21 cellular contexts compared by ENCODE assay signal in genomic region chrX:14003028-14003427, GRCh38. TPM values are rescaled to one million over a fixed set of nuclear protein-coding genes. Genes with fewer than 3 reads are reported as not detected.
DNase-seq lines count a peak whose midpoint lies in the region; ATAC-seq, FAIRE-seq and TF ChIP-seq lines count a peak whose summit lies in the region.
"Had no signal": no experiment of that assay in that cellular context is flagged by ENCODE, and none has a peak within 500 bp of the region (broad histone marks: within the 10 kb centered on the region; RNA-seq: fewer than 3 reads in every experiment).

No MANE protein-coding gene starts in this region.

- H3K36me3 Mint-ChIP-seq in activated naive CD8-positive, alpha-beta T cell: peaks cover 6% of the 10 kb centered on the region
- H3K36me3 Mint-ChIP-seq in activated naive CD8-positive, alpha-beta T cell treated with anti-CD3 and anti-CD28 coated beads for 36 hours: peaks cover 20% of the 10 kb centered on the region
- no peaks in the 10 kb centered on the region for H3K36me3 Mint-ChIP-seq in astrocyte (ENCODE audit: low read depth, unreplicated experiment)

- H3K9me3 ChIP-seq in DND-41 (ENCODE audit: insufficient read depth, low read length, severe bottlenecking) (no peaks in the 10 kb centered on the region), astrocyte (ENCODE audit: insufficient read depth, low read depth, low read length) (no peaks in the 10 kb centered on the region)
- H3K9me3 ChIP-seq: BE2C had no signal

- H3K4me2 ChIP-seq in DND-41 (ENCODE audit: insufficient read depth, low read length) (no peak overlapping the region), astrocyte (ENCODE audit: low read length) (no peak overlapping the region)
- H3K4me2 ChIP-seq: GM23338 had no signal

- H3K27ac ChIP-seq in DND-41 (ENCODE audit: low read length) (no peak overlapping the region), astrocyte (ENCODE audit: low read depth, low read length) (no peak overlapping the region)
- H3K27ac ChIP-seq: HL-60 had no signal

- no peak overlapping the region for H3K9ac ChIP-seq in DND-41 (ENCODE audit: low read depth, low read length)
- H3K9ac ChIP-seq in astrocyte (ENCODE audit: low read length): no peak overlapping the region

- H3K27me3 ChIP-seq in DND-41 (ENCODE audit: insufficient read depth, low read length, poor library complexity) (no peaks in the 10 kb centered on the region), astrocyte (ENCODE audit: insufficient read depth, low read length) (no peaks in the 10 kb centered on the region)
- H3K27me3 ChIP-seq: BE2C had no signal

- H3K4me3 ChIP-seq in DND-41 (ENCODE audit: low read depth in 1 of 2, low read length in 2 of 2) (no peak overlapping the region), astrocyte (ENCODE audit: insufficient read depth, low read depth, low read length) (no peak overlapping the region)
- H3K4me3 ChIP-seq: GM12878, GM23338, K562 had no signal

- H3K4me1 Mint-ChIP-seq in activated naive CD8-positive, alpha-beta T cell (ENCODE audit: low read depth): peaks cover 14% of the 10 kb centered on the region
- peaks cover 3% of the 10 kb centered on the region for H3K4me1 Mint-ChIP-seq in activated naive CD8-positive, alpha-beta T cell treated with anti-CD3 and anti-CD28 coated beads for 36 hours
- H3K4me1 Mint-ChIP-seq in astrocyte (ENCODE audit: low read depth, unreplicated experiment): no peaks in the 10 kb centered on the region
- H3K4me1 Mint-ChIP-seq: GM23338 had no signal

- H3K27me3 Mint-ChIP-seq in activated naive CD8-positive, alpha-beta T cell: no peaks in the 10 kb centered on the region
- H3K27me3 Mint-ChIP-seq in activated naive CD8-positive, alpha-beta T cell treated with anti-CD3 and anti-CD28 coated beads for 36 hours: no peaks in the 10 kb centered on the region
- H3K27me3 Mint-ChIP-seq in astrocyte (ENCODE audit: low read depth, unreplicated experiment): no peaks in the 10 kb centered on the region
- H3K27me3 Mint-ChIP-seq: CD4-positive, alpha-beta memory T cell had no signal

- H3K4me3 Mint-ChIP-seq in activated naive CD8-positive, alpha-beta T cell: no peak overlapping the region
- H3K4me3 Mint-ChIP-seq in activated naive CD8-positive, alpha-beta T cell treated with anti-CD3 and anti-CD28 coated beads for 36 hours: no peak overlapping the region
- H3K4me3 Mint-ChIP-seq in astrocyte (ENCODE audit: unreplicated experiment): no peak overlapping the region
- H3K4me3 Mint-ChIP-seq: CD4-positive, alpha-beta memory T cell; GM23338 had no signal

- no peaks in the 10 kb centered on the region for H3K79me2 ChIP-seq in DND-41 (ENCODE audit: insufficient read depth, low read length)
- H3K79me2 ChIP-seq in astrocyte (ENCODE audit: insufficient read depth, low read length): no peaks in the 10 kb centered on the region

- ATAC-seq in DND-41 (ENCODE audit: insufficient read depth, low read depth) (peak; percentile 78), GM21515 (IDR thresholded peaks at IDR 0.05; ENCODE audit: unreplicated experiment) (no peak)
- ATAC-seq: GM12878, GM23338, K562 had no signal

- no peak for DNase-seq in activated naive CD8-positive, alpha-beta T cell treated with anti-CD3 and anti-CD28 coated beads for 36 hours
- DNase-seq in DND-41 (peak; percentile 5), astrocyte (ENCODE audit: low read depth) (no peak), RCC 7860 (ENCODE audit: low spot score) (no peak), GM19238 (ENCODE audit: insufficient read length, low spot score) (no peak)
- DNase-seq: ACHN; BE2C; C1 segment of cervical spinal cord; Calu3; CD4-positive, alpha-beta memory T cell; DMS79 treated with DMSO at 0.1 percent for 48 hours; EL; HCEC 1CT had no signal

- no peaks in the 10 kb centered on the region for H3K4me1 ChIP-seq in DND-41 (ENCODE audit: insufficient read depth, low read length)
- no peaks in the 10 kb centered on the region for H3K4me1 ChIP-seq in astrocyte (ENCODE audit: insufficient read depth, low read length)
- H3K4me1 ChIP-seq: BE2C had no signal

- no peak for TF ChIP-seq CTCF in DND-41 (IDR thresholded peaks at IDR 0.05; ENCODE audit: borderline replicate concordance, extremely low read depth, low read length, poor library complexity, severe bottlenecking)
- TF ChIP-seq CTCF in astrocyte (IDR thresholded peaks at IDR 0.05; ENCODE audit: insufficient read depth, low read depth, low read length): no peak

- FAIRE-seq in astrocyte (lab: Jason Lieb, UNC) (peak; percentile 49), RCC 7860 (lab: Jason Lieb, UNC) (no peak)
- FAIRE-seq: A204.1, GM12878, H54, K562 had no signal

- H3K27ac Mint-ChIP-seq in activated naive CD8-positive, alpha-beta T cell: peak overlapping the region; percentile 6
- no peak overlapping the region for H3K27ac Mint-ChIP-seq in activated naive CD8-positive, alpha-beta T cell treated with anti-CD3 and anti-CD28 coated beads for 36 hours
- H3K27ac Mint-ChIP-seq in astrocyte (ENCODE audit: unreplicated experiment): no peak overlapping the region
- H3K27ac Mint-ChIP-seq: GM23338 had no signal

- H2AFZ ChIP-seq in DND-41 (ENCODE audit: low read depth, low read length): no peak overlapping the region
- no peak overlapping the region for H2AFZ ChIP-seq in astrocyte (ENCODE audit: low read depth, low read length)
- H2AFZ ChIP-seq: GM23338 had no signal

- H4K20me1 ChIP-seq in DND-41 (ENCODE audit: insufficient read depth, low read length) (no peaks in the 10 kb centered on the region), astrocyte (ENCODE audit: insufficient read depth, low read length) (no peaks in the 10 kb centered on the region)

- no peaks in the 10 kb centered on the region for H3K9me3 Mint-ChIP-seq in activated naive CD8-positive, alpha-beta T cell (ENCODE audit: low read depth)
- H3K9me3 Mint-ChIP-seq in activated naive CD8-positive, alpha-beta T cell treated with anti-CD3 and anti-CD28 coated beads for 36 hours: no peaks in the 10 kb centered on the region
- no peaks in the 10 kb centered on the region for H3K9me3 Mint-ChIP-seq in astrocyte (ENCODE audit: unreplicated experiment)
- H3K9me3 Mint-ChIP-seq: GM23338 had no signal

- H3K36me3 ChIP-seq in DND-41 (ENCODE audit: insufficient read depth, low read length) (peaks cover 6% of the 10 kb centered on the region; the same call in 1 of the 2 replicates), astrocyte (ENCODE audit: insufficient read depth, low read length) (no peaks in the 10 kb centered on the region)
- H3K36me3 ChIP-seq: BE2C had no signal

RNA-seq across cellular contexts. Expression of gene GEMIN8, which starts 26.7 kb away (rescaled TPM):
- total RNA-seq in activated naive CD8-positive, alpha-beta T cell treated with anti-CD3 and anti-CD28 coated beads for 36 hours: 10 to 100 TPM; 12.0 to 12.4 TPM
- 9.5 and 10.5 TPM in 2 replicates for total RNA-seq in astrocyte
